ENCODE assay signal across 13 cellular contexts in the genomic region with DNA sequence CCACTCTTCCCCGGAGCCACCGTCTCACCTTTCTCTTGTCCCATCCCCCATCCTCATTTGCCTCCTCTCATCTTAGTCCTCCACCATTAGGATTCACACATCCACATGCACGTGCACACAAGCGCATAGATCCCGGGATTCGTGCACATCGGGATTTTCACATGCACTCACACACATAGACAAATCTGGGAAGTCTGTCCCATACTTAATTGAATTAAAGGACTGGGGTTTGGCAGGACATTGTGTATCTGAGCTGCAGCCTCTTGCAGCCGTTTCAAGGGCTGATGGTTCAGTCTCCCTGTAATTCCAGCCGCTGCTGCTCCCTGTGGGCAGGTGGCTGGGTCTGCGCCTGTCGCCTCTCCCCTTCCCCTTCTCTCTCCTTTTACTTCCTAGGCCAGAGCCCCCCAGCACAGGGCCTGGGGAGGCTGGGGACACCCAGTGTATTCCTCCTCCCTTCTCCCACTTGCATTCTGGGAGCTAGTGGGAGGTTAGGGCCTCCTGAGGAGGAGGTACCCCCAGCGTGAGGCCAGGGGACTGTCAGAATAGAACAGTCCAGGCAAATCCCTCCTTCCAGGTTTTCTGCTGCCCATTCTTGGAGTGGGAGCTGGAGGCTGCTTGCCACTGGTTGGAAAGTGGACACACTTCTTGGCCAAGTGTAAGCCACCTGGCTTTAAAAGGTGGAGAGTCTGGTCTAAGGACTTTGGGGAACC. TPM values are rescaled to one million over a fixed set of nuclear protein-coding genes. Genes with fewer than 3 reads are reported as not detected.
DNase-seq lines count a peak whose midpoint lies in the region; FAIRE-seq and TF ChIP-seq lines count a peak whose summit lies in the region.
"Had no signal": no experiment of that assay in that cellular context is flagged by ENCODE, and none has a peak within 500 bp of the region (broad histone marks: within the 10 kb centered on the region; RNA-seq: fewer than 3 reads in every experiment).

No MANE protein-coding gene starts in this region.

- no peak for FAIRE-seq in D721Med (lab: Jason Lieb, UNC)
- FAIRE-seq: islet of Langerhans had no signal

- no peak for TF ChIP-seq EP300 in esophagus muscularis mucosa (IDR thresholded peaks at IDR 0.05)

- no peaks in the 10 kb centered on the region for H3K9me3 ChIP-seq in esophagus muscularis mucosa
- H3K9me3 ChIP-seq: adrenal gland had no signal

- H3K4me1 ChIP-seq in esophagus muscularis mucosa, result peaks cover 99 to 100% (median 100%) of the 10 kb centered on the region in 4 donors

- H3K27me3 ChIP-seq in esophagus muscularis mucosa, result no peaks in the 10 kb centered on the region
- H3K27me3 ChIP-seq: adrenal gland had no signal

- H3K4me3 ChIP-seq in esophagus muscularis mucosa (no peak overlapping the region), retinal pigment epithelial cell (ENCODE audit: low read length) (no peak overlapping the region)
- H3K4me3 ChIP-seq: adrenal gland had no signal

- peak; percentile 23 for DNase-seq in NCI-H82 treated with DMSO at 0.1 percent for 48 hours (lab: John Stamatoyannopoulos, UW; ENCODE audit: unreplicated experiment)
- no peak for DNase-seq in esophagus muscularis mucosa (ENCODE audit: extremely low spot score)
- DNase-seq in retinal pigment epithelial cell (ENCODE audit: low read depth), result no peak
- DNase-seq in anterior cingulate cortex (lab: John Stamatoyannopoulos, UW), result no peak
- DNase-seq in activated CD4-positive, alpha-beta T cell treated with anti-CD3 and anti-CD28 coated beads, Interleukin-2, amount 50 U/mL, for 1 hour, result no peak
- DNase-seq in NCI-H2081 treated with DMSO at 0.1 percent for 48 hours (lab: John Stamatoyannopoulos, UW), result no peak
- DNase-seq in D721Med (ENCODE audit: insufficient read length, low spot score), result no peak
- DNase-seq: activated CD8-positive, alpha-beta memory T cell treated with anti-CD3 and anti-CD28 coated beads, Interleukin-2, amount 50 U/mL, for 48 hours; adrenal gland; naive thymus-derived CD4-positive, alpha-beta T cell; NCI-H345 had no signal

- no peak for TF ChIP-seq CTCF in C4-2B (conservative IDR thresholded peaks at IDR 0.05)
- TF ChIP-seq CTCF in esophagus muscularis mucosa (IDR thresholded peaks at IDR 0.05), result peak in 2 of 3 experiments; percentile 14 to 25
- peak; percentile 15 for TF ChIP-seq CTCF in retinal pigment epithelial cell (conservative IDR thresholded peaks at IDR 0.05; ENCODE audit: low read depth, low read length)
- no peak for TF ChIP-seq CTCF in D721Med (IDR thresholded peaks at IDR 0.05; ENCODE audit: insufficient read depth, missing control alignments)

- WGBS in esophagus muscularis mucosa, result 60% methylated on average over 12 of the region's 12 CpGs

- H3K27ac ChIP-seq in C4-2B (peak overlapping the region; percentile 68), esophagus muscularis mucosa (replicated peaks in 1 of 4) (peak overlapping the region; percentile 97 to 98 (median 98))
- H3K27ac ChIP-seq: adrenal gland had no signal

- no peak for TF ChIP-seq POLR2A in esophagus muscularis mucosa (IDR thresholded peaks at IDR 0.05; ENCODE audit: low read depth)

- H3K36me3 ChIP-seq in esophagus muscularis mucosa, result no peaks in the 10 kb centered on the region
- H3K36me3 ChIP-seq: adrenal gland had no signal

- intact Hi-C loops in esophagus muscularis mucosa (cut with DNase I), result no loop called here

RNA-seq across cellular contexts. Expression of a gene that starts 43.6 kb away (rescaled TPM):
- 10 to 100 TPM; 11.9 to 20.2 (median 17.0) TPM for total RNA-seq in esophagus muscularis mucosa

RNA-seq across cellular contexts. Expression of a gene that starts 57.4 kb away (rescaled TPM):
- 10 to 100 TPM; 21.4 to 27.6 (median 26.9) TPM for total RNA-seq in esophagus muscularis mucosa

RNA-seq across cellular contexts. Expression of a gene that starts 59.0 kb away (rescaled TPM):
- 10 to 100 TPM; 24.5 to 61.6 (median 29.6) TPM for total RNA-seq in esophagus muscularis mucosa

Comparison
In these comparisons a context has a peak if more than half of its experiments do, and no peak if none do; other contexts are left out.
1. CTCF ChIP-seq: peak in esophagus muscularis mucosa (2 of 3) and retinal pigment epithelial cell (single experiment); none in C4-2B (single experiment) and D721Med (single experiment).